In the genomic region with DNA sequence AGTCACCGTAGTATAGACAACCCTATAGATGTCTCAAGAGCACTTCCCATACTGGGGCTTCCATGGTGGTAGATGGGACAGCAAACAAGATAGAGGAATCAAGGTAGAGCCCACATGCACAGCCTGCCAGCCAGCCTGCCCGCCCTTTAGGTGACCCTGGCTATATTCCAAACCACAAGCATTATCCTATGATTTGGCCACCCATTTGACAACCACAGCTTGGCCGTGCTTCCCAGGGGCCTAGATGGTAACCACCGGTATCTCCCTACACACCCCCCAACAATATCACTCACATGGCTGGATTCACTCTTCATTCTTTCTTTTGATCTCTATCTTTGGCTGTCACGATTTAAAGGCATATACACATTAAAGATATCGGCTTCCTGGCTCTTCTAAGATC, we compare ENCODE assay signal across 17 cellular contexts.
"Had no signal": no experiment of that assay in that cellular context is flagged by ENCODE, and none has a peak within 500 bp of the region (broad histone marks: within the 10 kb centered on the region; RNA-seq: fewer than 3 reads in every experiment).

No MANE protein-coding gene starts in this region.

- FAIRE-seq: frontal cortex, small intestine had no signal

- H3K4me3 ChIP-seq: cardiac muscle cell, heart left ventricle, lower lobe of right lung, prostate gland had no signal

- H3K4me1 ChIP-seq: prostate gland had no signal

- ATAC-seq: activated CD8-positive, alpha-beta T cell treated with anti-CD3 and anti-CD28 coated beads for 36 hours; activated T-cell treated with anti-CD3 and anti-CD28 coated beads, Interleukin-2, amount 50 U/mL, for 4 hours; heart left ventricle; lower lobe of right lung; right cardiac atrium; stimulated activated naive CD8-positive, alpha-beta T cell treated with anti-CD3 and anti-CD28 coated beads, Interleukin-15, Interleukin-2, amounts not matched to agents 100 U/mL and 50 U/mL, for 24 hours had no signal

- H3K36me3 ChIP-seq: cardiac muscle cell, heart left ventricle, lower lobe of right lung, prostate gland had no signal

- H3K27ac ChIP-seq: cardiac muscle cell, heart left ventricle, lower lobe of right lung, prostate gland had no signal

- H3K9me3 ChIP-seq: heart left ventricle, lower lobe of right lung, prostate gland had no signal

- DNase-seq: activated B cell treated with CpG ODN at 0.5 μM for 24 hours; activated CD4-positive, alpha-beta T cell treated with anti-CD3 and anti-CD28 coated beads for 48 hours; activated CD8-positive, alpha-beta T cell treated with anti-CD3 and anti-CD28 coated beads for 36 hours; activated effector memory CD4-positive, alpha-beta T cell treated with anti-CD3 and anti-CD28 coated beads, Interleukin-2, amount 50 U/mL, for 16 hours; activated T-cell treated with anti-CD3 and anti-CD28 coated beads, Interleukin-2, amount 50 U/mL, for 4 hours; heart left ventricle; left cardiac atrium; lower lobe of right lung; midbrain; right cardiac atrium; small intestine; stimulated activated CD4-positive, alpha-beta T cell treated with anti-CD3 and anti-CD28 coated beads, Interleukin-4, amount 100 ng/mL, for 4 hours; stimulated activated naive CD8-positive, alpha-beta T cell treated with anti-CD3 and anti-CD28 coated beads, Interleukin-15, Interleukin-2, amounts not matched to agents 100 U/mL and 50 U/mL, for 24 hours; trophoblast cell had no signal
